20 cellular contexts compared by ENCODE assay signal in the genomic region with DNA sequence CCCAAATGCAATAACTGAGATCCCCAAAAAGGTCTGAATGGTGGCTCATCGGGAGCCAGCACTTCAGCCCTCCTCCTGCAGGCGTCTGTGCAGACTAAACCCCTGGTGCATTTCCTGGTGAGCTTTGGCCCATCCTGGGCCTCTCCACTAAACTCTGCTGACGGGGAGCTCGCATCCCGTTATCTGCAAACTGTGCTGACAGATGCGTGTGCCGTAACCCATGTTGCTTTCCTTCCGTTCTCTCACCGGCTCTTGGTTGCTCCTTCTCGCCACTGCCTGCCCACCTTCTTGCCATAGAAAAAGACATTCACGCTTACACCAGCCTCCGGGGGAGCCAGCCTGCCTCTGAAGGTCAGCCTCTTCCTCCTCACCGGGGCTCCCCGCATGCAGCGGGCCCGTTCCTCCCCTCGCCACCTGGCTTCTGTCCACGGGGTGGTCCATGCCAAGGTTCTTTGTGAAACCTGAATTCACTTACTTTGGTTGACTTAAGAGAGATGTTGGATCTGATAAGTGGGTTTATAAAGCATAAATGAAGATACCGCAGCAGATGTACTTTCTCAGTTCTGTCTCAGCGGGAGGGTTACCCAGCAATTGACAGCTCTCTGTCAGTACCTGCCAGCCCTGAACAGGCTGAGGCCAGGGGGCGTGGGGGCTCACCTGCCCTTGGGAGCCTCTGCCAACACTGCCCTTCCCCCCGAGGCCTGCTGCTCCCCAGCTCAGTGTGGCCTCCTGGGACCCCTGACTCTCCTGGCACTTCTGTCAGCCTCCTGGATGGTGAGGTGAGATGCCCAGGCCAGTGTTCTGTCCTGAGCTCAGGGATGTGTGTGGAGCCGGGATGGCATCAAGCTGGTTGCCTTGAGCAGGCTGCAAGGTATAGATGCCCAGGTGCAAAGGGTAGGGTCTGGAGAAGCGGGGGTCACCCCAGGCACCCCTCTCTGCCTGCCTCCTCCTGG. TPM values are rescaled to one million over a fixed set of nuclear protein-coding genes. Genes with fewer than 3 reads are reported as not detected.
A peak's percentile ranks its signal among the peaks of the same experiment; 100 is the strongest.
DNase-seq lines count a peak whose midpoint lies in the region; ATAC-seq, FAIRE-seq and TF ChIP-seq lines count a peak whose summit lies in the region.
"Had no signal": no experiment of that assay in that cellular context is flagged by ENCODE, and none has a peak within 500 bp of the region (broad histone marks: within the 10 kb centered on the region; RNA-seq: fewer than 3 reads in every experiment).

No MANE protein-coding gene starts in this region.

- H3K9me3 Mint-ChIP-seq in central memory CD8-positive, alpha-beta T cell = no peaks in the 10 kb centered on the region
- no peaks in the 10 kb centered on the region for H3K9me3 Mint-ChIP-seq in type B pancreatic cell
- H3K9me3 Mint-ChIP-seq: activated CD4-positive, alpha-beta T cell treated with anti-CD3 and anti-CD28 coated beads, Interleukin-2, amount 10 ng/mL, durations not matched to agents 7 days and 5 days; naive thymus-derived CD8-positive, alpha-beta T cell had no signal

- no peak overlapping the region for H3K18ac ChIP-seq in mesendoderm (ENCODE audit: low read length)

- H4K8ac ChIP-seq in mesendoderm (ENCODE audit: low read depth, low read length) = no peak overlapping the region

- intact Hi-C loops in Right ventricle myocardium inferior (cut with DNase I) = no loop called here
- intact Hi-C loops in cardiac septum (cut with DNase I) = no loop called here
- intact Hi-C loops in kidney (cut with DNase I) = no loop called here
- intact Hi-C loops in uterus (cut with DNase I; ENCODE audit: low total_unique reads) = no loop called here

- no peak overlapping the region for H3K56ac ChIP-seq in mesendoderm (ENCODE audit: low read length)

- H3K23ac ChIP-seq in mesendoderm (ENCODE audit: low read length) = no peak overlapping the region

- H2BK5ac ChIP-seq in mesendoderm (ENCODE audit: low read length) = no peak overlapping the region

- H3K4me3 ChIP-seq in kidney (ENCODE audit: low read length in 2 of 2) = no peak overlapping the region
- H3K4me3 ChIP-seq in mesendoderm (ENCODE audit: low read length) = no peak overlapping the region
- no peak overlapping the region for H3K4me3 ChIP-seq in uterus
- H3K4me3 ChIP-seq: coronary artery, MG63 had no signal

- H3K4me2 ChIP-seq in mesendoderm (ENCODE audit: low read length) = no peak overlapping the region

- peaks cover 4 to 5% of the 10 kb centered on the region in 2 donors for H3K4me1 ChIP-seq in kidney (ENCODE audit: control insufficient read depth in 1 of 2, insufficient read depth in 1 of 2, low read depth in 1 of 2, low read length in 2 of 2)
- no peaks in the 10 kb centered on the region for H3K4me1 ChIP-seq in mesendoderm (ENCODE audit: control insufficient read depth, low read depth, low read length)
- peaks cover 0 to under 1% of the 10 kb centered on the region in 2 donors for H3K4me1 ChIP-seq in uterus

- no peak for FAIRE-seq in kidney (lab: Jason Lieb, UNC)
- FAIRE-seq: endothelial cell of umbilical vein, urothelium cell line had no signal

- no peak overlapping the region for H2BK15ac ChIP-seq in mesendoderm (replicated peaks; ENCODE audit: low read depth)

- no peak overlapping the region for H3K27ac ChIP-seq in kidney (ENCODE audit: low read depth in 2 of 2, low read length in 2 of 2)
- H3K27ac ChIP-seq in mesendoderm (ENCODE audit: low read depth, low read length) = no peak overlapping the region
- H3K27ac ChIP-seq in uterus = no peak overlapping the region
- H3K27ac ChIP-seq: coronary artery had no signal

- DNase-seq in Right ventricle myocardium inferior (ENCODE audit: missing footprints) (peak; percentile 11), cardiac septum (ENCODE audit: low spot score) (no peak), kidney (peak; percentile 42), type B pancreatic cell (ENCODE audit: extremely low spot score, unreplicated experiment) (no peak), mesendoderm (no peak), uterus (no peak), COLO829 (ENCODE audit: low spot score) (no peak)
- DNase-seq in central memory CD8-positive, alpha-beta T cell (ENCODE audit: low spot score in 2 of 2) = no peak
- DNase-seq: ACHN; activated CD4-positive, alpha-beta T cell treated with anti-CD3 and anti-CD28 coated beads, Interleukin-2, amount 10 ng/mL, durations not matched to agents 7 days and 5 days; activated naive CD4-positive, alpha-beta T cell; glutamatergic neuron; GOT3; MG63; naive thymus-derived CD8-positive, alpha-beta T cell; NCI-H510A; SIG-M5 had no signal

- H3K9me3 ChIP-seq in kidney (ENCODE audit: control insufficient read depth in 1 of 2, low read length in 2 of 2) (no peaks in the 10 kb centered on the region), uterus (no peaks in the 10 kb centered on the region)
- H3K9me3 ChIP-seq: MG63 had no signal

- H3K27ac Mint-ChIP-seq in central memory CD8-positive, alpha-beta T cell (ENCODE audit: low read depth) = peak overlapping the region; percentile 25
- H3K27ac Mint-ChIP-seq in type B pancreatic cell = peak overlapping the region; percentile 49
- H3K27ac Mint-ChIP-seq: activated CD4-positive, alpha-beta T cell treated with anti-CD3 and anti-CD28 coated beads, Interleukin-2, amount 10 ng/mL, durations not matched to agents 7 days and 5 days had no signal

- H3K9ac ChIP-seq in kidney (ENCODE audit: low read length in 2 of 2) (no peak overlapping the region), mesendoderm (ENCODE audit: low read length) (no peak overlapping the region)

- no peak overlapping the region for H4K5ac ChIP-seq in mesendoderm (ENCODE audit: low read length)

- H2BK120ac ChIP-seq in mesendoderm (ENCODE audit: low read depth, low read length) = no peak overlapping the region

- no CpG with 5 or more reads among the region's 24 CpGs for WGBS in mesendoderm (ENCODE audit: extremely low coverage, insufficient coverage, low lambda C conversion rate)

- H3K4me1 Mint-ChIP-seq in central memory CD8-positive, alpha-beta T cell = peaks cover 6% of the 10 kb centered on the region
- H3K4me1 Mint-ChIP-seq in type B pancreatic cell (ENCODE audit: unreplicated experiment) = peaks cover 7% of the 10 kb centered on the region
- H3K4me1 Mint-ChIP-seq: activated CD4-positive, alpha-beta T cell treated with anti-CD3 and anti-CD28 coated beads, Interleukin-2, amount 10 ng/mL, durations not matched to agents 7 days and 5 days; naive thymus-derived CD8-positive, alpha-beta T cell had no signal

- peaks cover 3% of the 10 kb centered on the region for H3K79me2 ChIP-seq in mesendoderm (ENCODE audit: control insufficient read depth, insufficient read depth, low read length)

- ATAC-seq in Right ventricle myocardium inferior = no peak
- no peak for ATAC-seq in central memory CD8-positive, alpha-beta T cell (replicated peaks; ENCODE audit: extremely low read depth, poor library complexity, severe bottlenecking)
- ATAC-seq: naive thymus-derived CD8-positive, alpha-beta T cell had no signal

- no peak overlapping the region for H2AK5ac ChIP-seq in mesendoderm (ENCODE audit: low read length)

- no peaks in the 10 kb centered on the region for H3K27me3 Mint-ChIP-seq in central memory CD8-positive, alpha-beta T cell
- H3K27me3 Mint-ChIP-seq in type B pancreatic cell = no peaks in the 10 kb centered on the region
- H3K27me3 Mint-ChIP-seq: activated CD4-positive, alpha-beta T cell treated with anti-CD3 and anti-CD28 coated beads, Interleukin-2, amount 10 ng/mL, durations not matched to agents 7 days and 5 days; naive thymus-derived CD8-positive, alpha-beta T cell had no signal

- H3K79me1 ChIP-seq in mesendoderm (ENCODE audit: low read length) = peaks cover 6% of the 10 kb centered on the region

- H3K36me3 ChIP-seq in kidney (ENCODE audit: control insufficient read depth in 1 of 2, insufficient read depth in 2 of 2, low read length in 2 of 2) (peaks cover 4 to 35% of the 10 kb centered on the region in 2 donors), mesendoderm (ENCODE audit: control insufficient read depth, insufficient read depth, low read length) (peaks cover 3% of the 10 kb centered on the region), uterus (no peaks in the 10 kb centered on the region)
- H3K36me3 ChIP-seq: MG63 had no signal

- no peak for TF ChIP-seq POLR2A in uterus (IDR thresholded peaks at IDR 0.05)

- H3K4me3 Mint-ChIP-seq in central memory CD8-positive, alpha-beta T cell = no peak overlapping the region
- no peak overlapping the region for H3K4me3 Mint-ChIP-seq in type B pancreatic cell
- H3K4me3 Mint-ChIP-seq: activated CD4-positive, alpha-beta T cell treated with anti-CD3 and anti-CD28 coated beads, Interleukin-2, amount 10 ng/mL, durations not matched to agents 7 days and 5 days; naive thymus-derived CD8-positive, alpha-beta T cell had no signal

- H3K4ac ChIP-seq in mesendoderm (ENCODE audit: low read depth, low read length) = no peak overlapping the region

- TF ChIP-seq CTCF in kidney (IDR thresholded peaks at IDR 0.05; ENCODE audit: borderline replicate concordance, extremely low read depth, insufficient read depth) (no peak), type B pancreatic cell (conservative IDR thresholded peaks at IDR 0.05) (no peak), uterus (IDR thresholded peaks at IDR 0.05) (no peak)

- H3K27me3 ChIP-seq in mesendoderm (ENCODE audit: insufficient read depth, low read length, poor library complexity) = no peaks in the 10 kb centered on the region
- H3K27me3 ChIP-seq in uterus = no peaks in the 10 kb centered on the region
- H3K27me3 ChIP-seq: MG63 had no signal

- peaks cover 10% of the 10 kb centered on the region for H3K36me3 Mint-ChIP-seq in central memory CD8-positive, alpha-beta T cell (ENCODE audit: insufficient read depth)
- peaks cover 7% of the 10 kb centered on the region for H3K36me3 Mint-ChIP-seq in type B pancreatic cell

RNA-seq across cellular contexts. Expression of gene ZFYVE21, which starts 14.2 kb away (rescaled TPM):
- 46.9 TPM for total RNA-seq in Right ventricle myocardium inferior
- total RNA-seq in cardiac septum = 60.9 TPM
- 70.9 TPM for total RNA-seq in kidney
- 67.8 TPM for polyA plus RNA-seq in kidney (ENCODE audit: insufficient read depth, low read depth, low replicate concordance)
- total RNA-seq in type B pancreatic cell (ENCODE audit: low replicate concordance) = 41.7 and 59.1 TPM in 2 replicates
- 32.3 TPM for polyA plus RNA-seq in mesendoderm (2013, experiment 1 of 2)
- 31.1 TPM for polyA plus RNA-seq in mesendoderm (2013, experiment 2 of 2)
- 100 to 1,000 TPM in 2 of 4 donors, 10 to 100 TPM in 2; 73.2 to 276 (median 103) TPM for total RNA-seq in uterus

RNA-seq across cellular contexts. Expression of gene XRCC3, which starts 14.5 kb away (rescaled TPM):
- 2.8 TPM for total RNA-seq in Right ventricle myocardium inferior
- total RNA-seq in cardiac septum = 3.9 TPM
- total RNA-seq in kidney = 6.3 TPM
- 2.8 TPM for polyA plus RNA-seq in kidney (ENCODE audit: insufficient read depth, low read depth, low replicate concordance)
- total RNA-seq in type B pancreatic cell (ENCODE audit: low replicate concordance) = 17.3 and 35.2 TPM in 2 replicates
- polyA plus RNA-seq in mesendoderm (2013, experiment 1 of 2) = 23.4 TPM
- polyA plus RNA-seq in mesendoderm (2013, experiment 2 of 2) = 23.7 TPM
- total RNA-seq in uterus = 10 to 100 TPM in 1 of 4 donors, 1 to 10 TPM in 2, under 1 TPM in 1; 0.59 to 14.4 (median 5.2) TPM

Comparison
In these comparisons a context has a peak if more than half of its experiments do, and no peak if none do; other contexts are left out.
1. DNase-seq: peak in Right ventricle myocardium inferior (single experiment) and kidney (single experiment); none in cardiac septum (single experiment), central memory CD8-positive, alpha-beta T cell (0 of 2), type B pancreatic cell (single experiment), mesendoderm (single experiment), uterus (0 of 2) and COLO829 (single experiment).